31 cellular contexts compared by ENCODE assay signal in genomic region chr11:25309818-25310217, GRCh38.
A peak's percentile ranks its signal among the peaks of the same experiment; 100 is the strongest.
DNase-seq lines count a peak whose midpoint lies in the region; ATAC-seq and TF ChIP-seq lines count a peak whose summit lies in the region.
"Had no signal": no experiment of that assay in that cellular context is flagged by ENCODE, and none has a peak within 500 bp of the region (broad histone marks: within the 10 kb centered on the region; RNA-seq: fewer than 3 reads in every experiment).

No MANE protein-coding gene starts in this region.

- no peak for TF ChIP-seq RAD21 in SK-N-SH (IDR thresholded peaks at IDR 0.05; ENCODE audit: low read length)

- POLR2A ChIA-PET in SK-N-SH (lab: Yijun Ruan, JAX): no interaction called here

- ATAC-seq in SK-N-SH treated with all-trans-retinoic acid at 6 μM for 48 hours: peak; percentile 40; the same call in 2 of the 3 replicates
- ATAC-seq: A549; CD8-positive, alpha-beta T cell had no signal

- CTCF ChIA-PET in SK-N-SH (lab: Yijun Ruan, JAX): no interaction called here

- TF ChIP-seq EP300 in SK-N-SH (IDR thresholded peaks at IDR 0.05; ENCODE audit: borderline replicate concordance in 1 of 2, low read depth in 1 of 2, low read length in 1 of 2): no peak; a peak in 1 of 4 replicates

- 0 out of 2 replicates have a peak overlapping the region, but pooled peaks have one; percentile 9 for H2AFZ ChIP-seq in SK-N-SH (ENCODE audit: low read depth)
- peak overlapping the region; percentile 39 for H2AFZ ChIP-seq in SU-DHL-6 (ENCODE audit: low read depth, low read length, severe bottlenecking)

- H3K9ac ChIP-seq in SK-N-SH (no peak overlapping the region), SU-DHL-6 (ENCODE audit: low read length) (no peak overlapping the region)
- H3K9ac ChIP-seq: BLaER1; BLaER1 treated with 17β-estradiol and CSF1 and Interleukin-3, amounts not matched to agents 10 nM and 100 nM had no signal

- no peaks in the 10 kb centered on the region for H3K4me1 ChIP-seq in SK-N-SH (ENCODE audit: control insufficient read depth in 1 of 2, insufficient read depth in 2 of 2, low read depth in 1 of 2, low read length in 1 of 2)
- H3K4me1 ChIP-seq in left ventricle myocardium inferior: no peaks in the 10 kb centered on the region
- H3K4me1 ChIP-seq: A549; BE2C; BLaER1; BLaER1 treated with 17β-estradiol and CSF1 and Interleukin-3, amounts not matched to agents 10 nM and 100 nM; Caco-2 had no signal

- no peaks in the 10 kb centered on the region for H3K27me3 ChIP-seq in SK-N-SH (ENCODE audit: insufficient read depth)
- H3K27me3 ChIP-seq in SU-DHL-6 (ENCODE audit: low read length): no peaks in the 10 kb centered on the region
- H3K27me3 ChIP-seq in left ventricle myocardium inferior (ENCODE audit: low read depth): no peaks in the 10 kb centered on the region
- H3K27me3 ChIP-seq: BE2C; BLaER1; BLaER1 treated with 17β-estradiol and CSF1 and Interleukin-3, amounts not matched to agents 10 nM and 100 nM had no signal

- H3K4me2 ChIP-seq in SK-N-SH: no peak overlapping the region
- no peak overlapping the region for H3K4me2 ChIP-seq in SU-DHL-6 (ENCODE audit: low read depth, low read length, poor library complexity, severe bottlenecking)
- H3K4me2 ChIP-seq: A549; BLaER1; BLaER1 treated with 17β-estradiol and CSF1 and Interleukin-3, amounts not matched to agents 10 nM and 100 nM had no signal

- no peak overlapping the region for H3K27ac ChIP-seq in SK-N-SH (ENCODE audit: low read depth in 2 of 2, low read length in 1 of 2)
- H3K27ac ChIP-seq in SU-DHL-6 (ENCODE audit: low read depth, low read length): no peak overlapping the region
- no peak overlapping the region for H3K27ac ChIP-seq in left ventricle myocardium inferior (replicated peaks)
- H3K27ac ChIP-seq: 22Rv1; A549; BLaER1; BLaER1 treated with 17β-estradiol and CSF1 and Interleukin-3, amounts not matched to agents 10 nM and 100 nM; C4-2B had no signal

- H3K36me3 ChIP-seq in SK-N-SH (replicated peaks in 1 of 2; ENCODE audit: control insufficient read depth in 1 of 2, insufficient read depth in 2 of 2, low read length in 1 of 2) (no peaks in the 10 kb centered on the region), SU-DHL-6 (ENCODE audit: low read length) (no peaks in the 10 kb centered on the region), left ventricle myocardium inferior (no peaks in the 10 kb centered on the region)
- H3K36me3 ChIP-seq: BE2C; BLaER1; BLaER1 treated with 17β-estradiol and CSF1 and Interleukin-3, amounts not matched to agents 10 nM and 100 nM had no signal

- intact Hi-C loops in left ventricle myocardium inferior (cut with micrococcal nuclease): no loop called here

- 27% methylated on average over 4 of the region's 4 CpGs for WGBS in SK-N-SH (ENCODE audit: low lambda C conversion rate)

- H3K9me3 ChIP-seq in SK-N-SH (no peaks in the 10 kb centered on the region), SU-DHL-6 (ENCODE audit: insufficient read depth, low read length) (no peaks in the 10 kb centered on the region), left ventricle myocardium inferior (replicated peaks) (peaks cover 21% of the 10 kb centered on the region)
- H3K9me3 ChIP-seq: A549; BE2C; BLaER1; BLaER1 treated with 17β-estradiol and CSF1 and Interleukin-3, amounts not matched to agents 10 nM and 100 nM; Caco-2 had no signal

- no peak overlapping the region for H3K4me3 ChIP-seq in SK-N-SH (ENCODE audit: low read depth in 2 of 2, low read length in 1 of 2)
- H3K4me3 ChIP-seq in SU-DHL-6 (ENCODE audit: insufficient read depth, low read length, poor library complexity, severe bottlenecking): no peak overlapping the region
- no peak overlapping the region for H3K4me3 ChIP-seq in left ventricle myocardium inferior
- H3K4me3 ChIP-seq: A549; BLaER1; BLaER1 treated with 17β-estradiol and CSF1 and Interleukin-3, amounts not matched to agents 10 nM and 100 nM had no signal

- peaks cover 3% of the 10 kb centered on the region for H3F3A ChIP-seq in SK-N-SH (replicated peaks; ENCODE audit: insufficient read depth)
- H3F3A ChIP-seq in SU-DHL-6 (ENCODE audit: insufficient read depth): no peaks in the 10 kb centered on the region

- H3K9me2 ChIP-seq in SK-N-SH (no peaks in the 10 kb centered on the region), SU-DHL-6 (replicated peaks; ENCODE audit: insufficient read depth, low read length) (no peaks in the 10 kb centered on the region)

- H4K20me1 ChIP-seq in SK-N-SH (ENCODE audit: insufficient read depth): no peaks in the 10 kb centered on the region
- no peaks in the 10 kb centered on the region for H4K20me1 ChIP-seq in SU-DHL-6 (ENCODE audit: low read depth, low read length)
- H4K20me1 ChIP-seq: BLaER1; BLaER1 treated with 17β-estradiol and CSF1 and Interleukin-3, amounts not matched to agents 10 nM and 100 nM had no signal

- DNase-seq in SK-N-SH: no peak
- no peak for DNase-seq in left ventricle myocardium inferior
- DNase-seq in SHP77 treated with DMSO at 0.1 percent for 48 hours (lab: John Stamatoyannopoulos, UW): no peak
- DNase-seq in stimulated activated CD4-positive, alpha-beta T cell treated with anti-CD3 and anti-CD28 coated beads, Interleukin-4, amount 100 ng/mL, for 1 hour: no peak
- DNase-seq: 8988T; ACHN; AML-193; BE2C; C1 segment of cervical spinal cord; Caco-2; Calu3; CD4-positive, alpha-beta memory T cell; CD4-positive, alpha-beta T cell; CD4-positive, CD25-positive, alpha-beta regulatory T cell; CD8-positive, alpha-beta memory T cell; CD8-positive, alpha-beta T cell; COR-L47; DMS 273 treated with DMSO at 0.1 percent for 48 hours; DMS153; DMS53; DMS79; DMS79 treated with DMSO at 0.1 percent for 48 hours; DND-41; EL had no signal

- TF ChIP-seq CTCF in SK-N-SH (IDR thresholded peaks at IDR 0.05): no peak
- TF ChIP-seq CTCF in SU-DHL-6 (IDR thresholded peaks at IDR 0.05; ENCODE audit: insufficient read depth, low read length, poor library complexity, severe bottlenecking): no peak
- TF ChIP-seq CTCF in left ventricle myocardium inferior (IDR thresholded peaks at IDR 0.05; ENCODE audit: borderline replicate concordance): no peak

- H3K79me2 ChIP-seq in SK-N-SH (ENCODE audit: insufficient read depth): no peaks in the 10 kb centered on the region
- H3K79me2 ChIP-seq in SU-DHL-6 (ENCODE audit: insufficient read depth, low read length): no peaks in the 10 kb centered on the region

TF ChIP-seq in SK-N-SH, 30 proteins besides CTCF, POLR2A, EP300 and RAD21 (continues in another document):
- TF ChIP-seq NRF1 (IDR thresholded peaks at IDR 0.05; ENCODE audit: low read depth, low read length) (no peak), SMC3 (IDR thresholded peaks at IDR 0.05; ENCODE audit: low read depth, low read length) (no peak), FOXM1 (IDR thresholded peaks at IDR 0.05; ENCODE audit: low read depth) (no peak), TCF12 (IDR thresholded peaks at IDR 0.05) (peak; percentile 83)
- TF ChIP-seq, protein P1, sequence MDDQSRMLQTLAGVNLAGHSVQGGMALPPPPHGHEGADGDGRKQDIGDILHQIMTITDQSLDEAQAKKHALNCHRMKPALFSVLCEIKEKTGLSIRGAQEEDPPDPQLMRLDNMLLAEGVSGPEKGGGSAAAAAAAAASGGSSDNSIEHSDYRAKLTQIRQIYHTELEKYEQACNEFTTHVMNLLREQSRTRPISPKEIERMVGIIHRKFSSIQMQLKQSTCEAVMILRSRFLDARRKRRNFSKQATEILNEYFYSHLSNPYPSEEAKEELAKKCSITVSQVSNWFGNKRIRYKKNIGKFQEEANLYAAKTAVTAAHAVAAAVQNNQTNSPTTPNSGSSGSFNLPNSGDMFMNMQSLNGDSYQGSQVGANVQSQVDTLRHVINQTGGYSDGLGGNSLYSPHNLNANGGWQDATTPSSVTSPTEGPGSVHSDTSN (IDR thresholded peaks at IDR 0.05): peak; percentile 78

TF ChIP-seq in SK-N-SH treated with all-trans-retinoic acid at 6 μM for 48 hours, 23 proteins besides CTCF, POLR2A, EP300 and RAD21:
- TF ChIP-seq TCF4 (CRISPR knock-in tag; IDR thresholded peaks at IDR 0.05; ENCODE audit: borderline replicate concordance) (0 out of 2 replicates have a peak, but pooled peaks have one; percentile 37), ZNF565 (CRISPR knock-in tag; conservative IDR thresholded peaks at IDR 0.05; ENCODE audit: low read depth) (no peak), PATZ1 (CRISPR knock-in tag; IDR thresholded peaks at IDR 0.05; ENCODE audit: borderline replicate concordance) (peak; percentile 49; the same call in 1 of the 2 replicates), ZFP3 (CRISPR knock-in tag; IDR thresholded peaks at IDR 0.05) (no peak), TOX (CRISPR knock-in tag; IDR thresholded peaks at IDR 0.05; ENCODE audit: borderline replicate concordance) (peak; percentile 37; the same call in 1 of the 2 replicates), CREB5 (CRISPR knock-in tag; IDR thresholded peaks at IDR 0.05; ENCODE audit: low read depth) (peak; percentile 24; the same call in 1 of the 2 replicates), ISL1 (CRISPR knock-in tag; IDR thresholded peaks at IDR 0.05) (peak; percentile 90)
